In the genomic region with DNA sequence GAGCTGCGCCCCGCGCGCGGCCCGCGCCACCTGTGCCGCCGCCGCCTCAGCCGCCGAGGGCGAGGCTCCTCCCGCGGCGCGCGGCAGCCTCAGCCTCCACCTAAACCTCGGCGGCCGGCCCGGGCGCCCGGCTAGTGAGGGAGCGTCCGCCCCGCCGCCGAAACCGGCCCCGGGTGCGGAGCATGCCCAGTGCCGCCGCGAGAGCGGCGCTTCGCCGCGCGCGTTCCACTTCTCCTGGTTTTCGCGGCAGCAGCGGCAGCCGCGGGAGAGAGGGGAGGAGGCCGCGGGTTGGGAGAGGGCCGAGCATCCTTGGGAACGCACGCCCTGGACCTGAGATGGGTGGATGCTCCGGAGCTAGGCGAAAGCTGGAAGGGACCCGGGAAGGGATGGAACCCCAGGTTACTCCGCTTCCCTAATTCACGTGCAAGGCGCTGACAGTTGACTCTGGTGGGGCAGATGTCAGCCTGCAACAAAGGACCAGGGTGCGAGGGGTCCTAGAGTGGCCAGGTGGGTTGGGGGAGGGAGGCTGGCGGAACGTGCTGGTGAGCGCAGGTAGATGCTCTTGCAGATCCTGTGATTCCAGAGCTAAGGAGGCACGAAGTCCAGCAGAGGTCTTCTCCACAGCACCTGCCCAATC, we compare ENCODE assay signal across 7 cellular contexts. TPM values are rescaled to one million over a fixed set of nuclear protein-coding genes. Genes with fewer than 3 reads are reported as not detected.
A peak's percentile ranks its signal among the peaks of the same experiment; 100 is the strongest.
DNase-seq lines count a peak whose midpoint lies in the region; ATAC-seq and TF ChIP-seq lines count a peak whose summit lies in the region.

A gene with protein sequence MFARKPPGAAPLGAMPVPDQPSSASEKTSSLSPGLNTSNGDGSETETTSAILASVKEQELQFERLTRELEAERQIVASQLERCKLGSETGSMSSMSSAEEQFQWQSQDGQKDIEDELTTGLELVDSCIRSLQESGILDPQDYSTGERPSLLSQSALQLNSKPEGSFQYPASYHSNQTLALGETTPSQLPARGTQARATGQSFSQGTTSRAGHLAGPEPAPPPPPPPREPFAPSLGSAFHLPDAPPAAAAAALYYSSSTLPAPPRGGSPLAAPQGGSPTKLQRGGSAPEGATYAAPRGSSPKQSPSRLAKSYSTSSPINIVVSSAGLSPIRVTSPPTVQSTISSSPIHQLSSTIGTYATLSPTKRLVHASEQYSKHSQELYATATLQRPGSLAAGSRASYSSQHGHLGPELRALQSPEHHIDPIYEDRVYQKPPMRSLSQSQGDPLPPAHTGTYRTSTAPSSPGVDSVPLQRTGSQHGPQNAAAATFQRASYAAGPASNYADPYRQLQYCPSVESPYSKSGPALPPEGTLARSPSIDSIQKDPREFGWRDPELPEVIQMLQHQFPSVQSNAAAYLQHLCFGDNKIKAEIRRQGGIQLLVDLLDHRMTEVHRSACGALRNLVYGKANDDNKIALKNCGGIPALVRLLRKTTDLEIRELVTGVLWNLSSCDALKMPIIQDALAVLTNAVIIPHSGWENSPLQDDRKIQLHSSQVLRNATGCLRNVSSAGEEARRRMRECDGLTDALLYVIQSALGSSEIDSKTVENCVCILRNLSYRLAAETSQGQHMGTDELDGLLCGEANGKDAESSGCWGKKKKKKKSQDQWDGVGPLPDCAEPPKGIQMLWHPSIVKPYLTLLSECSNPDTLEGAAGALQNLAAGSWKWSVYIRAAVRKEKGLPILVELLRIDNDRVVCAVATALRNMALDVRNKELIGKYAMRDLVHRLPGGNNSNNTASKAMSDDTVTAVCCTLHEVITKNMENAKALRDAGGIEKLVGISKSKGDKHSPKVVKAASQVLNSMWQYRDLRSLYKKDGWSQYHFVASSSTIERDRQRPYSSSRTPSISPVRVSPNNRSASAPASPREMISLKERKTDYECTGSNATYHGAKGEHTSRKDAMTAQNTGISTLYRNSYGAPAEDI (N-terminal part only) (minus strand): TSS at position 177 of the 637 bp plus-strand sequence. CDS start 593 bp downstream, outside the sequence.

- intact Hi-C loops in naive thymus-derived CD4-positive, alpha-beta T cell (cut with micrococcal nuclease): no loop called here

- CTCF ChIA-PET in naive thymus-derived CD4-positive, alpha-beta T cell (lab: Charles Lee): no interaction called here

- peaks cover 0 to 12% (median 10%) of the 10 kb centered on the region in 7 donors for H3K4me1 Mint-ChIP-seq in naive thymus-derived CD4-positive, alpha-beta T cell

- H3K36me3 ChIP-seq in MM.1S (replicated peaks; ENCODE audit: insufficient read depth, low read length): no peaks in the 10 kb centered on the region
- no peaks in the 10 kb centered on the region for H3K36me3 ChIP-seq in naive thymus-derived CD4-positive, alpha-beta T cell (ENCODE audit: control insufficient read depth in 2 of 3, insufficient read depth in 3 of 3, low read length in 3 of 3)

- POLR2A ChIA-PET in naive thymus-derived CD4-positive, alpha-beta T cell (lab: Charles Lee): no interaction called here

- peak within 1 kb of the TSS in 5 of 10 donors; percentile 30 to 61 (median 40) for H3K4me3 Mint-ChIP-seq in naive thymus-derived CD4-positive, alpha-beta T cell

- peak within 1 kb of the TSS; percentile 83 for H3K4me3 ChIP-seq in MM.1S (ENCODE audit: low read length)
- no peak within 1 kb of the TSS for H3K4me3 ChIP-seq in naive thymus-derived CD4-positive, alpha-beta T cell (ENCODE audit: low read length)

- H2AFZ ChIP-seq in MM.1S (ENCODE audit: low read length): peak within 1 kb of the TSS; percentile 85

- H3K9me3 Mint-ChIP-seq in naive thymus-derived CD4-positive, alpha-beta T cell: peaks cover 0 to 11% (median 2%) of the 10 kb centered on the region in 11 donors

- H3K27me3 Mint-ChIP-seq in naive thymus-derived CD4-positive, alpha-beta T cell: peaks cover 37 to 50% (median 45%) of the 10 kb centered on the region in 5 donors

- DNase-seq in MM.1S (peak; percentile 67), anterior cingulate cortex (lab: John Stamatoyannopoulos, UW) (peak in 56 of 58 donors; percentile 22 to 86 (median 64)), iPS-NIHi11 (ENCODE audit: low spot score) (peak; percentile 87), substantia nigra (lab: John Stamatoyannopoulos, UW) (peak in 46 of 49 donors; percentile 7 to 82 (median 46))
- DNase-seq in naive thymus-derived CD4-positive, alpha-beta T cell: no peak

- H3K4me1 ChIP-seq in MM.1S (ENCODE audit: low read length): peaks cover 7% of the 10 kb centered on the region
- no peaks in the 10 kb centered on the region for H3K4me1 ChIP-seq in naive thymus-derived CD4-positive, alpha-beta T cell (ENCODE audit: control insufficient read depth in 2 of 2, insufficient read depth in 2 of 2, low read length in 2 of 2)

- peaks cover 0 to 4% (median 2%) of the 10 kb centered on the region in 5 donors for H3K36me3 Mint-ChIP-seq in naive thymus-derived CD4-positive, alpha-beta T cell

- H3K9ac ChIP-seq in MM.1S (ENCODE audit: low read length): peak within 1 kb of the TSS; percentile 59

- no peaks in the 10 kb centered on the region for H3K9me2 ChIP-seq in MM.1S (replicated peaks; ENCODE audit: insufficient read depth, low read length)

- H3K27me3 ChIP-seq in MM.1S (replicated peaks; ENCODE audit: insufficient read depth, low read length): no peaks in the 10 kb centered on the region
- no peaks in the 10 kb centered on the region for H3K27me3 ChIP-seq in naive thymus-derived CD4-positive, alpha-beta T cell (ENCODE audit: control insufficient read depth in 2 of 2, insufficient read depth in 2 of 2, low read length in 2 of 2)

- H3K9me3 ChIP-seq in MM.1S (replicated peaks; ENCODE audit: insufficient read depth, low read length): no peaks in the 10 kb centered on the region
- H3K9me3 ChIP-seq in naive thymus-derived CD4-positive, alpha-beta T cell (ENCODE audit: control insufficient read depth in 2 of 3, low read length in 3 of 3): no peaks in the 10 kb centered on the region

- no peaks in the 10 kb centered on the region for H4K20me1 ChIP-seq in MM.1S (ENCODE audit: insufficient read depth, low read length)

- TF ChIP-seq CTCF in MM.1S (IDR thresholded peaks at IDR 0.05; ENCODE audit: low read length): no peak

- peak within 1 kb of the TSS; percentile 96 for H3K4me2 ChIP-seq in MM.1S (ENCODE audit: low read depth, low read length)

- H3K27ac ChIP-seq in MM.1S (ENCODE audit: low read length): no peak within 1 kb of the TSS
- H3K27ac ChIP-seq in substantia nigra (ENCODE audit: low read depth, low read length, poor library complexity, severe bottlenecking): peak within 1 kb of the TSS; percentile 68
- H3K27ac ChIP-seq in naive thymus-derived CD4-positive, alpha-beta T cell (ENCODE audit: low read depth, low read length): no peak within 1 kb of the TSS

- ATAC-seq in GM18511 (IDR thresholded peaks at IDR 0.05; ENCODE audit: unreplicated experiment): peak; percentile 18
- ATAC-seq in naive thymus-derived CD4-positive, alpha-beta T cell: no peak
- ATAC-seq in HG03045 (IDR thresholded peaks at IDR 0.05; ENCODE audit: unreplicated experiment): no peak

- no peak within 1 kb of the TSS for H3K27ac Mint-ChIP-seq in naive thymus-derived CD4-positive, alpha-beta T cell

- 0 out of 2 replicates have a peak, but pooled peaks cover 4% of the 10 kb centered on the region for H3F3A ChIP-seq in MM.1S (ENCODE audit: insufficient read depth, low read length)

- H3K79me2 ChIP-seq in MM.1S (ENCODE audit: low read length): no peaks in the 10 kb centered on the region

RNA-seq across cellular contexts. Expression of the gene that starts here (rescaled TPM):
- total RNA-seq in naive thymus-derived CD4-positive, alpha-beta T cell: under 1 TPM in 1 of 5 experiments, not detected in 4; 0.15 TPM
- polyA plus RNA-seq in naive thymus-derived CD4-positive, alpha-beta T cell: not detected

Comparison
In these comparisons a context has a peak if more than half of its experiments do, and no peak if none do; other contexts are left out.
1. DNase-seq: peak in MM.1S (single experiment), anterior cingulate cortex (56 of 58), iPS-NIHi11 (single experiment) and substantia nigra (46 of 49); none in naive thymus-derived CD4-positive, alpha-beta T cell (0 of 9).